In genomic region chr5:5380298-5380697, GRCh38 we compare ENCODE assay signal across 18 cellular contexts.
"Had no signal": no experiment of that assay in that cellular context is flagged by ENCODE, and none has a peak within 500 bp of the region (broad histone marks: within the 10 kb centered on the region; RNA-seq: fewer than 3 reads in every experiment).

No MANE protein-coding gene starts in this region.

- H3K4me3 ChIP-seq: gastroesophageal sphincter, transverse colon, vagina had no signal

- H3K9me3 ChIP-seq: gastroesophageal sphincter, transverse colon, vagina had no signal

- H3K4me1 Mint-ChIP-seq: activated CD4-positive, alpha-beta memory T cell treated with anti-CD3 and anti-CD28 coated beads, Interleukin-2, amount 10 ng/mL, durations not matched to agents 7 days and 5 days; activated CD4-positive, alpha-beta T cell treated with anti-CD3 and anti-CD28 coated beads for 36 hours; activated CD8-positive, alpha-beta memory T cell treated with anti-CD3 and anti-CD28 coated beads, Interleukin-2, amount 10 ng/mL, durations not matched to agents 7 days and 5 days; activated T-helper 17 cell treated with anti-CD3 and anti-CD28 coated beads, Interleukin-2, amount 50 U/mL, for 72 hours had no signal

- H3K36me3 Mint-ChIP-seq: activated CD8-positive, alpha-beta memory T cell treated with anti-CD3 and anti-CD28 coated beads, Interleukin-2, amount 10 ng/mL, durations not matched to agents 7 days and 5 days had no signal

- H3K27me3 Mint-ChIP-seq: activated CD4-positive, alpha-beta T cell treated with anti-CD3 and anti-CD28 coated beads for 36 hours; activated CD8-positive, alpha-beta memory T cell treated with anti-CD3 and anti-CD28 coated beads, Interleukin-2, amount 10 ng/mL, durations not matched to agents 7 days and 5 days had no signal

- H3K36me3 ChIP-seq: gastroesophageal sphincter, transverse colon, vagina had no signal

- H3K4me1 ChIP-seq: transverse colon, vagina had no signal

- H3K27ac Mint-ChIP-seq: activated CD4-positive, alpha-beta memory T cell treated with anti-CD3 and anti-CD28 coated beads, Interleukin-2, amount 10 ng/mL, durations not matched to agents 7 days and 5 days; activated CD4-positive, alpha-beta T cell treated with anti-CD3 and anti-CD28 coated beads for 36 hours; activated CD8-positive, alpha-beta memory T cell treated with anti-CD3 and anti-CD28 coated beads, Interleukin-2, amount 10 ng/mL, durations not matched to agents 7 days and 5 days; activated T-helper 17 cell treated with anti-CD3 and anti-CD28 coated beads, Interleukin-2, amount 50 U/mL, for 72 hours had no signal

- ATAC-seq: activated CD4-positive, alpha-beta T cell treated with anti-CD3 and anti-CD28 coated beads for 36 hours; activated CD8-positive, alpha-beta memory T cell treated with anti-CD3 and anti-CD28 coated beads, Interleukin-2, amount 10 ng/mL, durations not matched to agents 7 days and 5 days; activated T-helper 17 cell treated with anti-CD3 and anti-CD28 coated beads, Interleukin-2, amount 50 U/mL, for 72 hours; esophagus mucosa; gastroesophageal sphincter; left cardiac atrium; stimulated activated naive CD8-positive, alpha-beta T cell treated with anti-CD3 and anti-CD28 coated beads, Interleukin-15, Interleukin-2, amounts not matched to agents 100 U/mL and 50 U/mL, for 24 hours had no signal

- H3K9me3 Mint-ChIP-seq: activated CD4-positive, alpha-beta memory T cell treated with anti-CD3 and anti-CD28 coated beads, Interleukin-2, amount 10 ng/mL, durations not matched to agents 7 days and 5 days; activated T-helper 17 cell treated with anti-CD3 and anti-CD28 coated beads, Interleukin-2, amount 50 U/mL, for 72 hours had no signal

- DNase-seq: activated CD4-positive, alpha-beta memory T cell treated with anti-CD3 and anti-CD28 coated beads, Interleukin-2, amount 10 ng/mL, durations not matched to agents 7 days and 5 days; activated CD4-positive, alpha-beta T cell treated with anti-CD3 and anti-CD28 coated beads for 36 hours; activated CD8-positive, alpha-beta memory T cell treated with anti-CD3 and anti-CD28 coated beads, Interleukin-2, amount 10 ng/mL, durations not matched to agents 7 days and 5 days; activated naive CD4-positive, alpha-beta T cell treated with Interleukin-2 at 50 U/mL for 16 hours; cerebellar nuclear complex; cortex of kidney; effector CD4-positive, alpha-beta T cell; left cardiac atrium; stimulated activated CD4-positive, alpha-beta T cell treated with anti-CD3 and anti-CD28 coated beads, Interleukin-2, amount 100 ng/mL, for 24 hours; stimulated activated naive CD8-positive, alpha-beta T cell treated with anti-CD3 and anti-CD28 coated beads, Interleukin-15, Interleukin-2, amounts not matched to agents 100 U/mL and 50 U/mL, for 24 hours; SW 1271; T-helper 2 cell; transverse colon had no signal

- H3K4me3 Mint-ChIP-seq: activated CD4-positive, alpha-beta memory T cell treated with anti-CD3 and anti-CD28 coated beads, Interleukin-2, amount 10 ng/mL, durations not matched to agents 7 days and 5 days; activated CD4-positive, alpha-beta T cell treated with anti-CD3 and anti-CD28 coated beads for 36 hours; activated CD8-positive, alpha-beta memory T cell treated with anti-CD3 and anti-CD28 coated beads, Interleukin-2, amount 10 ng/mL, durations not matched to agents 7 days and 5 days; activated T-helper 17 cell treated with anti-CD3 and anti-CD28 coated beads, Interleukin-2, amount 50 U/mL, for 72 hours; nephron had no signal
